8 cellular contexts compared by ENCODE assay signal in the genomic region with DNA sequence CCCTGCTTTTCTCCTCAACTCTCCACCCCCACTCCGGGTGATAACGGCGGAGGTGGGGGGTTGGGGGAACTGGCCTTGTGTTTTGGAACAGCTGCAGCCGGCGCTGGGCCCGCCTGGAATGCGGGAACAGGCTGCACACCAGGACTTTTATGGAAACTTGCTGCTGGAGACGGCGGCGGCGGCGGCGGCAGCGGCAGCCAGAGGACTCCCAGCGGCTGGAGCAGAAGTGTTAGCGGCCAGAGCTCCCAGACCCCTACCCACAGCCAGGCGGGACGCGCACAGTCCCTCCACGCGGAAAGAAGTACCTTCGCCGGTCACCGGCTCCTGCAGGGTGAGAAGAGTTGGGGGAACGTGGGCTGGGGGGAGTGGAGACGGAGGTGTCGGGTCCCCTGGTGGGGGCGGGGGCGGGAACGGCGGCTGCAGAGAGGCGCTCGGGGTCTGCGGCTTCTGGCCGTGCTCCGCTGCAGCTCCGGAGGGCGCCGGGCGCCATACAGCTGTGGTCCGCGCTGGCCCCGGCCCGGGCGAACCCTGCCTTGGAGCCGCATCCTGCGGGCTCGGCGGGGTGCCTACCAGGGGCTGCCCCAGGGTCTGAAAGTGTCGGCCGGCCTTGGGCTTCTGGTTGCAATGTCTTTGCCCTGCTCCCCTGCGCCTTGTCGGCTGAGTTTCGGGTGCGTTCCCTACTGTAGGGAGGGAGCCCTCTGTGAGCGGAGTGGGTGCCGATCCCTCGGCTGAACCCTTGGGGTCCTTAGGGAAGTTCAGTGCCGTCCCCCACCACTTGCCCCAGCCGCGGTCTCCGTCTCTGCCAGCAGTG. TPM values are rescaled to one million over a fixed set of nuclear protein-coding genes. Genes with fewer than 3 reads are reported as not detected.
A peak's percentile ranks its signal among the peaks of the same experiment; 100 is the strongest.
DNase-seq lines count a peak whose midpoint lies in the region; ATAC-seq and TF ChIP-seq lines count a peak whose summit lies in the region.

A gene (plus strand): TSS at position 196 of the 811 bp plus-strand sequence. CDS start 27,483 bp downstream, outside the sequence.

- peak; percentile 77 to 92 for TF ChIP-seq POLR2A in gastrocnemius medialis (IDR thresholded peaks at IDR 0.05)

- H3K27me3 Mint-ChIP-seq in central memory CD8-positive, alpha-beta T cell = peaks cover 18% of the 10 kb centered on the region

- peaks cover 0 to 22% of the 10 kb centered on the region in 2 donors for H3K36me3 ChIP-seq in gastrocnemius medialis

- no peak for TF ChIP-seq CTCF in gastrocnemius medialis (IDR thresholded peaks at IDR 0.05 in 4 of 5, conservative IDR thresholded peaks at IDR 0.05 in 1 of 5)

- H3K4me3 Mint-ChIP-seq in central memory CD8-positive, alpha-beta T cell = peak within 1 kb of the TSS; percentile 61

- peak; percentile 63 for DNase-seq in activated effector memory CD4-positive, alpha-beta T cell treated with anti-CD3 and anti-CD28 coated beads, Interleukin-2, amount 50 U/mL, for 16 hours
- DNase-seq in activated effector memory CD4-positive, alpha-beta T cell treated with Interleukin-2 at 50 U/mL for 16 hours = no peak
- peak; percentile 40 for DNase-seq in SK-N-DZ (ENCODE audit: low spot score)
- DNase-seq in central memory CD8-positive, alpha-beta T cell (ENCODE audit: low spot score in 2 of 2) = no peak
- DNase-seq in iPS-NIHi7 (ENCODE audit: extremely low spot score) = peak; percentile 76
- DNase-seq in gastrocnemius medialis = peak; percentile 88 to 95

- H3K27ac ChIP-seq in gastrocnemius medialis = peak within 1 kb of the TSS; percentile 97 to 99 (median 99)

- no peaks in the 10 kb centered on the region for H3K9me3 Mint-ChIP-seq in central memory CD8-positive, alpha-beta T cell

- intact Hi-C loops in gastrocnemius medialis (cut with DNase I; ENCODE audit: low total_unique reads) = loop anchor here (1.0 kb wide), 1 partner anchor 55 kb away; no protein-coding TSS in a partner anchor

- peaks cover 4% of the 10 kb centered on the region for H3K36me3 Mint-ChIP-seq in central memory CD8-positive, alpha-beta T cell (ENCODE audit: insufficient read depth)

- H3K4me1 Mint-ChIP-seq in central memory CD8-positive, alpha-beta T cell = peaks cover 8% of the 10 kb centered on the region

- ATAC-seq in HG03103 (IDR thresholded peaks at IDR 0.05; ENCODE audit: low read depth, unreplicated experiment) (peak; percentile 48), gastrocnemius medialis (peak; percentile 74 to 79), GM18517 (IDR thresholded peaks at IDR 0.05; ENCODE audit: unreplicated experiment) (no peak)
- peak; percentile 36 for ATAC-seq in central memory CD8-positive, alpha-beta T cell (replicated peaks; ENCODE audit: extremely low read depth, poor library complexity, severe bottlenecking)

- H3K4me3 ChIP-seq in gastrocnemius medialis = peak within 1 kb of the TSS; percentile 89 to 94 (median 93)

- H3K9me3 ChIP-seq in gastrocnemius medialis = no peaks in the 10 kb centered on the region

- in situ Hi-C loops in gastrocnemius medialis (cut with MboI; ENCODE audit: low sequenced_read_pairs in 4 of 4) = loop anchor here in 2 of 4 donors (10.0 kb wide), 1 partner anchor 54 kb away; no protein-coding TSS in a partner anchor

- H3K4me1 ChIP-seq in gastrocnemius medialis = peaks cover 12 to 41% of the 10 kb centered on the region in 2 donors

- no peaks in the 10 kb centered on the region for H3K27me3 ChIP-seq in gastrocnemius medialis

- no peak within 1 kb of the TSS for H3K27ac Mint-ChIP-seq in central memory CD8-positive, alpha-beta T cell (ENCODE audit: low read depth)

RNA-seq across cellular contexts. Expression of the gene that starts here (rescaled TPM):
- not detected in 2 replicates for polyA plus RNA-seq in SK-N-DZ (2014; cell fraction: cytosol; rRNA removed)
- polyA plus RNA-seq in SK-N-DZ (2014; cell fraction: nucleus; rRNA removed) = 0.15 and 0.55 TPM in 2 replicates
- 100 to 1,000 TPM; 105 to 297 (median 200) TPM for total RNA-seq in gastrocnemius medialis

Comparison
In these comparisons a context has a peak if more than half of its experiments do, and no peak if none do; other contexts are left out.
1. DNase-seq: peak in activated effector memory CD4-positive, alpha-beta T cell treated with anti-CD3 and anti-CD28 coated beads, Interleukin-2, amount 50 U/mL, for 16 hours (single experiment), SK-N-DZ (single experiment), iPS-NIHi7 (single experiment) and gastrocnemius medialis (2 of 2); none in activated effector memory CD4-positive, alpha-beta T cell treated with Interleukin-2 at 50 U/mL for 16 hours (single experiment) and central memory CD8-positive, alpha-beta T cell (0 of 2).